8 cellular contexts compared by ENCODE assay signal in genomic region chr3:30319713-30320112, GRCh38.
DNase-seq lines count a peak whose midpoint lies in the region; ATAC-seq, FAIRE-seq and TF ChIP-seq lines count a peak whose summit lies in the region.

No MANE protein-coding gene starts in this region.

- H3K27ac Mint-ChIP-seq in astrocyte (ENCODE audit: unreplicated experiment) = no peak overlapping the region

- FAIRE-seq in astrocyte (lab: Jason Lieb, UNC) (peak; percentile 73), kidney (lab: Jason Lieb, UNC) (no peak)

- peaks cover 3% of the 10 kb centered on the region for H3K9me3 Mint-ChIP-seq in astrocyte (ENCODE audit: unreplicated experiment)

- H3K4me1 ChIP-seq in astrocyte (ENCODE audit: insufficient read depth, low read length) = no peaks in the 10 kb centered on the region
- peaks cover 0 to 2% of the 10 kb centered on the region in 2 donors for H3K4me1 ChIP-seq in kidney (ENCODE audit: control insufficient read depth in 1 of 2, insufficient read depth in 1 of 2, low read depth in 1 of 2, low read length in 2 of 2)

- no peak overlapping the region for H3K9ac ChIP-seq in astrocyte (ENCODE audit: low read length)
- no peak overlapping the region for H3K9ac ChIP-seq in kidney (ENCODE audit: low read length in 2 of 2)

- H3K9me3 ChIP-seq in astrocyte (ENCODE audit: insufficient read depth, low read depth, low read length) (no peaks in the 10 kb centered on the region), kidney (ENCODE audit: control insufficient read depth in 1 of 2, low read length in 2 of 2) (peaks cover 0 to 4% of the 10 kb centered on the region in 2 donors)

- H3K79me2 ChIP-seq in astrocyte (ENCODE audit: insufficient read depth, low read length) = no peaks in the 10 kb centered on the region

- no peak overlapping the region for H3K4me3 Mint-ChIP-seq in astrocyte (ENCODE audit: unreplicated experiment)

- H3K27me3 Mint-ChIP-seq in astrocyte (ENCODE audit: low read depth, unreplicated experiment) = no peaks in the 10 kb centered on the region

- TF ChIP-seq CTCF in GM12874 (IDR thresholded peaks at IDR 0.05; ENCODE audit: insufficient read depth, low read depth, low read length) = peak; percentile 26; the same call in 1 of the 2 replicates
- TF ChIP-seq CTCF in astrocyte (IDR thresholded peaks at IDR 0.05; ENCODE audit: insufficient read depth, low read depth, low read length) = peak; percentile 44
- peak; percentile 54 for TF ChIP-seq CTCF in kidney (IDR thresholded peaks at IDR 0.05; ENCODE audit: borderline replicate concordance, extremely low read depth, insufficient read depth)

- no peaks in the 10 kb centered on the region for H3K27me3 ChIP-seq in astrocyte (ENCODE audit: insufficient read depth, low read length)

- no peak overlapping the region for H3K27ac ChIP-seq in astrocyte (ENCODE audit: low read depth, low read length)
- H3K27ac ChIP-seq in kidney (ENCODE audit: low read depth in 2 of 2, low read length in 2 of 2) = no peak overlapping the region

- no peak overlapping the region for H3K4me2 ChIP-seq in astrocyte (ENCODE audit: low read length)

- no peaks in the 10 kb centered on the region for H4K20me1 ChIP-seq in astrocyte (ENCODE audit: insufficient read depth, low read length)

- peaks cover 1% of the 10 kb centered on the region for H3K36me3 Mint-ChIP-seq in astrocyte (ENCODE audit: low read depth, unreplicated experiment)

- DNase-seq in A172 (ENCODE audit: low spot score) (peak; percentile 71), SHP77 (lab: John Stamatoyannopoulos, UW) (peak; percentile 23 to 55), astrocyte (ENCODE audit: low read depth) (no peak), kidney (no peak), NK-92 (lab: John Stamatoyannopoulos, UW; ENCODE audit: unreplicated experiment) (no peak)
- peak; percentile 13 for DNase-seq in stimulated activated naive CD8-positive, alpha-beta T cell treated with anti-CD3 and anti-CD28 coated beads, Interleukin-15, Interleukin-2, amounts not matched to agents 100 U/mL and 50 U/mL, for 24 hours

- H3K36me3 ChIP-seq in astrocyte (ENCODE audit: insufficient read depth, low read length) (no peaks in the 10 kb centered on the region), kidney (ENCODE audit: control insufficient read depth in 1 of 2, insufficient read depth in 2 of 2, low read length in 2 of 2) (no peaks in the 10 kb centered on the region)

- H3K4me3 ChIP-seq in astrocyte (ENCODE audit: insufficient read depth, low read depth, low read length) (no peak overlapping the region), kidney (ENCODE audit: low read length in 2 of 2) (no peak overlapping the region)

- peaks cover 14% of the 10 kb centered on the region for H3K4me1 Mint-ChIP-seq in astrocyte (ENCODE audit: low read depth, unreplicated experiment)

- ATAC-seq in HG03159 (IDR thresholded peaks at IDR 0.05; ENCODE audit: unreplicated experiment) = peak; percentile 92
- peak; percentile 92 for ATAC-seq in stimulated activated naive CD8-positive, alpha-beta T cell treated with anti-CD3 and anti-CD28 coated beads, Interleukin-15, Interleukin-2, amounts not matched to agents 100 U/mL and 50 U/mL, for 24 hours

- H2AFZ ChIP-seq in astrocyte (ENCODE audit: low read depth, low read length) = no peak overlapping the region

- intact Hi-C loops in kidney (cut with DNase I) = no loop called here

Comparison
In these comparisons a context has a peak if more than half of its experiments do, and no peak if none do; other contexts are left out.
1. DNase-seq: peak in A172 (single experiment), SHP77 (2 of 2) and stimulated activated naive CD8-positive, alpha-beta T cell treated with anti-CD3 and anti-CD28 coated beads, Interleukin-15, Interleukin-2, amounts not matched to agents 100 U/mL and 50 U/mL, for 24 hours (single experiment); none in astrocyte (single experiment), kidney (single experiment) and NK-92 (single experiment).
2. Peak in every context shown above with its lines, with median percentiles within 50 percentile points of each other: CTCF ChIP-seq.